16 cellular contexts compared by ENCODE assay signal in the genomic region with DNA sequence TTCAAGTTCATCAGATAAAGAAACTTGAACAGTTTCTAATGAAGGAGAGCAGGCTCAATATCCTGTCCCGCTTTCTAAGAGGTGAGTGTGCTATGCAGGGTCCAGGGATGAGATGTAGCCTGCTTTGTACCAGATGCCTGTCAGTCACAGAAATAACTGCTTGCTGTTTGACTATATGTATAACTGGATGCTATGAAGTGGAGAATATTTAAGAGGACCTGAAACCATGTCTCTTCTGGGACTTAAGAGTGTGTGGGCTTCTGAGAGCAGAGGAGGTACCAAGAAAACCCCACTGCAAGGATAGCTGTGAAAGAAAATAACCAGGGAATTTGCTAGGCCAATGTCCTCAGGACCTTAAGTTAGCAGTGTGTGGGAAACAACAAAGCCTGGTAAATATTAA.
A peak's percentile ranks its signal among the peaks of the same experiment; 100 is the strongest.
DNase-seq lines count a peak whose midpoint lies in the region; ATAC-seq and TF ChIP-seq lines count a peak whose summit lies in the region.
"Had no signal": no experiment of that assay in that cellular context is flagged by ENCODE, and none has a peak within 500 bp of the region (broad histone marks: within the 10 kb centered on the region; RNA-seq: fewer than 3 reads in every experiment).

No MANE protein-coding gene starts in this region.

- TF ChIP-seq POLR2A in body of pancreas (IDR thresholded peaks at IDR 0.05) (no peak), heart left ventricle (IDR thresholded peaks at IDR 0.05) (no peak)

- intact Hi-C loops in body of pancreas (cut with DNase I): no loop called here
- intact Hi-C loops in heart left ventricle (cut with DNase I): loop anchor here in 1 of 10 donors (1.0 kb wide), 1 partner anchor 11 kb away; no protein-coding TSS in a partner anchor

- WGBS in body of pancreas, 2 donors: 89 to 100% methylated on average over 1 of the region's 1 CpG
- WGBS in heart left ventricle, 4 donors: 92 to 99% (median 97%) methylated on average over 1 of the region's 1 CpG

- no peak for TF ChIP-seq CTCF in GM12865 (IDR thresholded peaks at IDR 0.05; ENCODE audit: insufficient read depth, low read depth, low read length, missing control alignments)
- no peak for TF ChIP-seq CTCF in body of pancreas (IDR thresholded peaks at IDR 0.05)
- no peak for TF ChIP-seq CTCF in heart left ventricle (IDR thresholded peaks at IDR 0.05)

- H3K9me3 ChIP-seq in body of pancreas (no peaks in the 10 kb centered on the region), heart left ventricle (no peaks in the 10 kb centered on the region)
- H3K9me3 ChIP-seq: stomach had no signal

- H3K27me3 ChIP-seq in body of pancreas (no peaks in the 10 kb centered on the region), heart left ventricle (no peaks in the 10 kb centered on the region)
- H3K27me3 ChIP-seq: stomach had no signal

- no peak overlapping the region for H3K27ac ChIP-seq in body of pancreas
- no peak overlapping the region for H3K27ac ChIP-seq in heart left ventricle
- H3K27ac ChIP-seq: stomach had no signal

- H3K36me3 ChIP-seq in body of pancreas (replicated peaks in 1 of 2; ENCODE audit: insufficient read depth in 1 of 2, low read depth in 2 of 2): no peaks in the 10 kb centered on the region
- no peaks in the 10 kb centered on the region for H3K36me3 ChIP-seq in heart left ventricle
- H3K36me3 ChIP-seq: stomach had no signal

- ATAC-seq in GM19328 (IDR thresholded peaks at IDR 0.05; ENCODE audit: unreplicated experiment): peak; percentile 73
- ATAC-seq in HG02610 (IDR thresholded peaks at IDR 0.05; ENCODE audit: unreplicated experiment): peak; percentile 89
- ATAC-seq in HG03342 (IDR thresholded peaks at IDR 0.05; ENCODE audit: unreplicated experiment): peak; percentile 73
- no peak for ATAC-seq in GM19035 (IDR thresholded peaks at IDR 0.05; ENCODE audit: unreplicated experiment)
- ATAC-seq in body of pancreas: no peak
- ATAC-seq in heart left ventricle: no peak
- ATAC-seq: activated CD4-positive, CD25-positive, alpha-beta regulatory T cell treated with anti-CD3 and anti-CD28 coated beads, Interleukin-2, amount 50 U/mL, for 24 hours had no signal

- no peaks in the 10 kb centered on the region for H3K4me1 ChIP-seq in body of pancreas
- peaks cover 0 to 2% (median 0%) of the 10 kb centered on the region in 12 donors for H3K4me1 ChIP-seq in heart left ventricle
- H3K4me1 ChIP-seq: stomach had no signal

- H3K4me3 ChIP-seq in GM12865 (ENCODE audit: low read depth, low read length): no peak overlapping the region
- H3K4me3 ChIP-seq in body of pancreas: no peak overlapping the region
- no peak overlapping the region for H3K4me3 ChIP-seq in heart left ventricle
- H3K4me3 ChIP-seq: stomach had no signal

- peak; percentile 11 for DNase-seq in GM12865 (ENCODE audit: low read depth)
- DNase-seq in kidney tubule cell (ENCODE audit: low spot score): no peak
- no peak for DNase-seq in body of pancreas
- DNase-seq in heart left ventricle: no peak
- DNase-seq: activated CD8-positive, alpha-beta memory T cell treated with anti-CD3 and anti-CD28 coated beads, Interleukin-2, amount 50 U/mL, for 48 hours; amygdala; CD4-positive, CD25-positive, alpha-beta regulatory T cell; EL; HCEC 1CT; NCI-H187 treated with DMSO at 0.1 percent for 48 hours; stomach had no signal

Comparison
In these comparisons a context has a peak if more than half of its experiments do, and no peak if none do; other contexts are left out.
1. ATAC-seq: peak in GM19328 (single experiment), HG02610 (single experiment) and HG03342 (single experiment); none in GM19035 (single experiment), body of pancreas (single experiment) and heart left ventricle (0 of 4).